ENCODE assay signal across 1 cellular context in the genomic region with DNA sequence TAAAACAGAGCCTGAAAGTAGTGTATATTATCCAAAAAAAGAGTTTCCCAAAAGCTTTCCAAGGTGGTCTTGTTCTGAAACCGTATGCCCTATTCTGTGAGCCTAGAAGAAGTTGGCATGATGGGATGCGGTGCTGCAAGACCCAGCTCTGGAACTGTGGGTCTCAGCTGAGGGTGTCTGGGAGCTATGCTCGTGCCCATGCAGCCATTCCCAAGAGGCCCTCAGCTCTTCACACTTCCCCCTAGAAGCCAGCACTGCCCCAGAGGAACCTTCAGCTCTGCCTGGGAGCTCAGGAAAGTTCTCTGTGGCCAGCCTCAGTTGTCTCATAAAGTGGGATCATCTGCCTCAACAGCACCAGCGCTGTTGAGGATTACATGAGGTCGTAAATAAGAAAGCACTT.
TF ChIP-seq lines count a peak whose summit lies in the region.

No MANE protein-coding gene starts in this region.

TF ChIP-seq in IMR-90, 13 proteins besides CTCF, POLR2A, EP300 and RAD21:
- TF ChIP-seq RFX5 (IDR thresholded peaks at IDR 0.05; ENCODE audit: low read depth, low read length) (no peak), NFE2L2 (IDR thresholded peaks at IDR 0.05; ENCODE audit: low read depth, low read length) (no peak), FOS (IDR thresholded peaks at IDR 0.05; ENCODE audit: low read depth, low read length) (no peak), SMC3 (IDR thresholded peaks at IDR 0.05; ENCODE audit: low read depth, low read length) (no peak)
- TF ChIP-seq, protein P1, sequence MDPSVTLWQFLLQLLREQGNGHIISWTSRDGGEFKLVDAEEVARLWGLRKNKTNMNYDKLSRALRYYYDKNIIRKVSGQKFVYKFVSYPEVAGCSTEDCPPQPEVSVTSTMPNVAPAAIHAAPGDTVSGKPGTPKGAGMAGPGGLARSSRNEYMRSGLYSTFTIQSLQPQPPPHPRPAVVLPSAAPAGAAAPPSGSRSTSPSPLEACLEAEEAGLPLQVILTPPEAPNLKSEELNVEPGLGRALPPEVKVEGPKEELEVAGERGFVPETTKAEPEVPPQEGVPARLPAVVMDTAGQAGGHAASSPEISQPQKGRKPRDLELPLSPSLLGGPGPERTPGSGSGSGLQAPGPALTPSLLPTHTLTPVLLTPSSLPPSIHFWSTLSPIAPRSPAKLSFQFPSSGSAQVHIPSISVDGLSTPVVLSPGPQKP (IDR thresholded peaks at IDR 0.05; ENCODE audit: borderline replicate concordance, low read depth, low read length), result no peak
TF ChIP-seq in IMR-90: peak in this region for 0.
